Comparison of ENCODE assay signal across 11 cellular contexts in genomic region chr1:217076902-217077301, GRCh38.
DNase-seq lines count a peak whose midpoint lies in the region; ATAC-seq, FAIRE-seq and TF ChIP-seq lines count a peak whose summit lies in the region.
"Had no signal": no experiment of that assay in that cellular context is flagged by ENCODE, and none has a peak within 500 bp of the region (broad histone marks: within the 10 kb centered on the region; RNA-seq: fewer than 3 reads in every experiment).

No MANE protein-coding gene starts in this region.

- no TSS peak for BruUV-seq in HepG2 (replicated peaks; lab: Mats Ljungman, UMichigan)

- no peaks in the 10 kb centered on the region for H3K27me3 Mint-ChIP-seq in astrocyte (ENCODE audit: low read depth, unreplicated experiment)
- H3K27me3 Mint-ChIP-seq in nephron progenitor cell (ENCODE audit: low read depth, poor library complexity): no peaks in the 10 kb centered on the region

- H2AFZ ChIP-seq in astrocyte (ENCODE audit: low read depth, low read length) (no peak overlapping the region), HepG2 (ENCODE audit: low read length) (no peak overlapping the region)

- DNase-seq in NCI-H2107 treated with DMSO at 0.1 percent for 48 hours (lab: John Stamatoyannopoulos, UW; ENCODE audit: unreplicated experiment) (peak; percentile 91), NCI-H2107 (lab: John Stamatoyannopoulos, UW) (no peak), astrocyte (ENCODE audit: low read depth) (peak; percentile 74), iris pigment epithelial cell (ENCODE audit: low read depth) (peak; percentile 30), small intestine (peak; percentile 15), nephron progenitor cell (no peak), NOMO-1 (lab: John Stamatoyannopoulos, UW; ENCODE audit: unreplicated experiment in 2 of 2) (no peak), HepG2 (ENCODE audit: low spot score) (no peak)
- DNase-seq: activated T-cell treated with anti-CD3 and anti-CD28 coated beads, Interleukin-2, amount 50 U/mL, for 48 hours; anterior cingulate cortex had no signal

- no peak for TF ChIP-seq POLR2A in HepG2 (IDR thresholded peaks at IDR 0.05; ENCODE audit: insufficient read depth in 1 of 2, low read depth in 2 of 2, low read length in 2 of 2)

- no peak for TF ChIP-seq CTCF in astrocyte (IDR thresholded peaks at IDR 0.05; ENCODE audit: insufficient read depth, low read depth, low read length)
- TF ChIP-seq CTCF in nephron progenitor cell (IDR thresholded peaks at IDR 0.05): no peak
- no peak for TF ChIP-seq CTCF in HepG2 (CRISPR knock-in tag; IDR thresholded peaks at IDR 0.05)

- POLR2A ChIA-PET in HepG2 (lab: Yijun Ruan, JAX): no interaction called here

- no peak for TF ChIP-seq RAD21 in HepG2 (CRISPR knock-in tag; IDR thresholded peaks at IDR 0.05)

- intact Hi-C loops in HepG2 (cut with micrococcal nuclease; ENCODE audit: unreplicated experiment): no loop called here

- H3K36me3 ChIP-seq in astrocyte (ENCODE audit: insufficient read depth, low read length) (no peaks in the 10 kb centered on the region), small intestine (ENCODE audit: control insufficient read depth in 2 of 2, insufficient read depth in 2 of 2, low read length in 2 of 2) (no peaks in the 10 kb centered on the region), HepG2 (replicated peaks in 1 of 2; ENCODE audit: control insufficient read depth in 1 of 2, insufficient read depth in 2 of 2, low read length in 2 of 2) (no peaks in the 10 kb centered on the region)

- H3K9me3 ChIP-seq in astrocyte (ENCODE audit: insufficient read depth, low read depth, low read length) (no peaks in the 10 kb centered on the region), small intestine (ENCODE audit: control insufficient read depth, low read depth) (no peaks in the 10 kb centered on the region), HepG2 (ENCODE audit: low read length) (no peaks in the 10 kb centered on the region)

- H3K36me3 Mint-ChIP-seq in astrocyte (ENCODE audit: low read depth, unreplicated experiment) (no peaks in the 10 kb centered on the region), nephron progenitor cell (ENCODE audit: low read depth) (no peaks in the 10 kb centered on the region)

- CTCF ChIA-PET in HepG2 (lab: Yijun Ruan, JAX; ENCODE audit: low intra/inter-chr PET ratio, low total read pairs): no interaction called here

- in situ Hi-C loops in HepG2 (cut with HindIII; ENCODE audit: extremely low pct_ligation_motif_present, low pct_unique_long_range_greater_than_20kb): no loop called here

- H3K4me1 ChIP-seq in astrocyte (ENCODE audit: insufficient read depth, low read length) (no peaks in the 10 kb centered on the region), small intestine (ENCODE audit: control insufficient read depth in 2 of 2, insufficient read depth in 1 of 2, low read depth in 1 of 2, low read length in 1 of 2) (no peaks in the 10 kb centered on the region), HepG2 (ENCODE audit: insufficient read depth, low read length) (no peaks in the 10 kb centered on the region)

- H3K9me3 Mint-ChIP-seq in astrocyte (ENCODE audit: unreplicated experiment) (no peaks in the 10 kb centered on the region), nephron progenitor cell (no peaks in the 10 kb centered on the region)

- no peak overlapping the region for H3K27ac ChIP-seq in astrocyte (ENCODE audit: low read depth, low read length)
- no peak overlapping the region for H3K27ac ChIP-seq in small intestine (ENCODE audit: low read depth in 1 of 2, low read length in 1 of 2)
- H3K27ac ChIP-seq in HepG2 (ENCODE audit: extremely low read length, insufficient read depth, low read length): no peak overlapping the region

- H4K20me1 ChIP-seq in astrocyte (ENCODE audit: insufficient read depth, low read length) (no peaks in the 10 kb centered on the region), HepG2 (ENCODE audit: insufficient read depth, low read length) (no peaks in the 10 kb centered on the region)

- H3K4me3 Mint-ChIP-seq in astrocyte (ENCODE audit: unreplicated experiment) (no peak overlapping the region), nephron progenitor cell (no peak overlapping the region)

- no peak for ATAC-seq in HepG2

- TF ChIP-seq EP300 in HepG2 (IDR thresholded peaks at IDR 0.05; ENCODE audit: low read depth in 2 of 2, low read length in 2 of 2) (no peak), HepG2 (CRISPR knock-in tag; IDR thresholded peaks at IDR 0.05; ENCODE audit: borderline replicate concordance) (no peak)

- peaks cover 6% of the 10 kb centered on the region for H3K27me3 ChIP-seq in astrocyte (ENCODE audit: insufficient read depth, low read length)
- no peaks in the 10 kb centered on the region for H3K27me3 ChIP-seq in small intestine (ENCODE audit: control insufficient read depth in 2 of 2, insufficient read depth in 2 of 2, low read length in 2 of 2)
- no peaks in the 10 kb centered on the region for H3K27me3 ChIP-seq in HepG2 (ENCODE audit: control insufficient read depth in 1 of 2, insufficient read depth in 2 of 2, low read length in 2 of 2)

- H3K4me3 ChIP-seq in astrocyte (ENCODE audit: insufficient read depth, low read depth, low read length) (no peak overlapping the region), small intestine (ENCODE audit: low read depth in 1 of 2, low read length in 2 of 2) (no peak overlapping the region), HepG2 (replicated peaks in 1 of 3; ENCODE audit: insufficient read depth in 1 of 3, low read depth in 2 of 3, low read length in 3 of 3) (no peak overlapping the region)

- no peak overlapping the region for H3K27ac Mint-ChIP-seq in astrocyte (ENCODE audit: unreplicated experiment)
- no peak overlapping the region for H3K27ac Mint-ChIP-seq in nephron progenitor cell

- H3K4me1 Mint-ChIP-seq in astrocyte (ENCODE audit: low read depth, unreplicated experiment) (peaks cover 12% of the 10 kb centered on the region), nephron progenitor cell (peaks cover 30% of the 10 kb centered on the region)

- H3K4me2 ChIP-seq in astrocyte (ENCODE audit: low read length) (peak overlapping the region; percentile 22), HepG2 (ENCODE audit: low read depth, low read length) (no peak overlapping the region)

- H3K79me2 ChIP-seq in astrocyte (ENCODE audit: insufficient read depth, low read length) (no peaks in the 10 kb centered on the region), HepG2 (ENCODE audit: insufficient read depth, low read length) (no peaks in the 10 kb centered on the region)

- H3K9ac ChIP-seq in astrocyte (ENCODE audit: low read length) (no peak overlapping the region), HepG2 (ENCODE audit: insufficient read depth, low read depth, low read length) (no peak overlapping the region)

- no peak for FAIRE-seq in astrocyte (lab: Jason Lieb, UNC)
- no peak for FAIRE-seq in small intestine (lab: Jason Lieb, UNC)
- no peak for FAIRE-seq in HepG2 (lab: Jason Lieb, UNC)
- FAIRE-seq: endometrium had no signal

- 6 to 22% (median 21%) methylated on average over 2 of the region's 2 CpGs for WGBS in small intestine, 3 donors
- WGBS in HepG2 (ENCODE audit: low lambda C conversion rate): 0% methylated on average over 2 of the region's 2 CpGs

TF ChIP-seq in HepG2, 621 proteins besides CTCF, POLR2A, EP300 and RAD21 (continues in another document):
- TF ChIP-seq BCL6 (CRISPR knock-in tag; IDR thresholded peaks at IDR 0.05) (no peak), DMAP1 (CRISPR knock-in tag; IDR thresholded peaks at IDR 0.05) (no peak), FLYWCH1 (CRISPR knock-in tag; IDR thresholded peaks at IDR 0.05) (no peak), FOXP4 (CRISPR knock-in tag; IDR thresholded peaks at IDR 0.05) (no peak), KDM3A (CRISPR knock-in tag; IDR thresholded peaks at IDR 0.05; ENCODE audit: low read depth) (no peak), ZNF30 (CRISPR knock-in tag; IDR thresholded peaks at IDR 0.05) (no peak), KDM4B (CRISPR knock-in tag; IDR thresholded peaks at IDR 0.05) (no peak), TARDBP (CRISPR knock-in tag; IDR thresholded peaks at IDR 0.05) (no peak)
- TF ChIP-seq, protein P1, sequence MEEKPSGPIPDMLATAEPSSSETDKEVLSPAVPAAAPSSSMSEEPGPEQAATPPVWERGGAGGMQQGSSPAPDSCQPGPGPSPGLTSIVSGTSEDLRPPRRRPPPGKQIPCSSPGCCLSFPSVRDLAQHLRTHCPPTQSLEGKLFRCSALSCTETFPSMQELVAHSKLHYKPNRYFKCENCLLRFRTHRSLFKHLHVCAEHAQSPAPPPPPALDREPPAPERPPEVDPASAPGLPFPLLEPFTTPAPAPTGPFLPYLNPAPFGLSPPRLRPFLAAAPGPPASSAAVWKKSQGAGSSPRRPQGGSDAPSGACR (CRISPR knock-in tag; IDR thresholded peaks at IDR 0.05): no peak
- TF ChIP-seq, protein P2, sequence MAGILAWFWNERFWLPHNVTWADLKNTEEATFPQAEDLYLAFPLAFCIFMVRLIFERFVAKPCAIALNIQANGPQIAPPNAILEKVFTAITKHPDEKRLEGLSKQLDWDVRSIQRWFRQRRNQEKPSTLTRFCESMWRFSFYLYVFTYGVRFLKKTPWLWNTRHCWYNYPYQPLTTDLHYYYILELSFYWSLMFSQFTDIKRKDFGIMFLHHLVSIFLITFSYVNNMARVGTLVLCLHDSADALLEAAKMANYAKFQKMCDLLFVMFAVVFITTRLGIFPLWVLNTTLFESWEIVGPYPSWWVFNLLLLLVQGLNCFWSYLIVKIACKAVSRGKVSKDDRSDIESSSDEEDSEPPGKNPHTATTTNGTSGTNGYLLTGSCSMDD (CRISPR knock-in tag; IDR thresholded peaks at IDR 0.05): no peak

Comparison
In these comparisons a context has a peak if more than half of its experiments do, and no peak if none do; other contexts are left out.
1. DNase-seq: peak in NCI-H2107 treated with DMSO at 0.1 percent for 48 hours (single experiment), astrocyte (single experiment), iris pigment epithelial cell (single experiment) and small intestine (single experiment); none in NCI-H2107 (single experiment), nephron progenitor cell (single experiment), NOMO-1 (0 of 2) and HepG2 (single experiment).